Comparison of ENCODE assay signal across 8 cellular contexts in the genomic region with DNA sequence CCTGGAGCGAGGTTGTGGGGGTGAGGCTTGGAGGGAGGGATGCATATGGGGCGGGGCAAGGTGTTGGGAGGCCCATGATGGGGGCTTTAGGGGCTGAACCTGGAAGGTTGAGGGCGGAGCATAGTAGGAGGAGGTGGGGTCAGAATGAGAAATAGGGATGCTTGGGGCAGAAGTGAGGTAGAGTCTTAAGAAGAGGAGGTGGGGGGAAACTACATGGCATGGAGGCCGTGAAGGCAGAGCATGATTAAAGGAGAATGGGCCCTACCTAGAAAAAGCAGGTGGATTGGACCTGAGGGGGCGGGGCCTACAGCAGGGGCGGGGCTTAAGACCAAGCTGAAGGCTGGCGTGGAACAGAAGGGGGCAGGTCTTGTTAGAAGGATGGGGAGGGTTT. TPM values are rescaled to one million over a fixed set of nuclear protein-coding genes. Genes with fewer than 3 reads are reported as not detected.
DNase-seq lines count a peak whose midpoint lies in the region; ATAC-seq, FAIRE-seq and TF ChIP-seq lines count a peak whose summit lies in the region.

No MANE protein-coding gene starts in this region.

- no peaks in the 10 kb centered on the region for H3K27me3 ChIP-seq in SK-N-SH (ENCODE audit: insufficient read depth)

- H3K9ac ChIP-seq in SK-N-SH = no peak overlapping the region

- no peak overlapping the region for H3K27ac ChIP-seq in SK-N-SH (ENCODE audit: low read depth in 2 of 2, low read length in 1 of 2)
- H3K27ac ChIP-seq in mesodermal cell (ENCODE audit: low read depth, low read length, severe bottlenecking) = no peak overlapping the region

- H3K9me2 ChIP-seq in SK-N-SH = no peaks in the 10 kb centered on the region

- peaks cover 6% of the 10 kb centered on the region for H3K79me2 ChIP-seq in SK-N-SH (ENCODE audit: insufficient read depth)

- H3K36me3 ChIP-seq in SK-N-SH (replicated peaks in 1 of 2; ENCODE audit: control insufficient read depth in 1 of 2, insufficient read depth in 2 of 2, low read length in 1 of 2) (peaks cover 17 to 47% of the 10 kb centered on the region in 2 experiments), mesodermal cell (ENCODE audit: control insufficient read depth, insufficient read depth, low read length) (peaks cover 43% of the 10 kb centered on the region)

- H2AFZ ChIP-seq in SK-N-SH (ENCODE audit: low read depth) = no peak overlapping the region

- H3K9me3 ChIP-seq in SK-N-SH (no peaks in the 10 kb centered on the region), mesodermal cell (ENCODE audit: control insufficient read depth, low read length) (no peaks in the 10 kb centered on the region)

- peak overlapping the region; percentile 81 to 96 (median 96) for H3K4me3 Mint-ChIP-seq in brain

- peaks cover 11% of the 10 kb centered on the region for H3K27me3 Mint-ChIP-seq in brain

- ATAC-seq in HG03439 (IDR thresholded peaks at IDR 0.05; ENCODE audit: unreplicated experiment) = no peak

- DNase-seq in AG10803 (ENCODE audit: low read depth) (no peak), HFF-Myc (ENCODE audit: extremely low read depth, low read depth) (no peak), SK-N-SH (peak; percentile 69), urothelium cell line (ENCODE audit: low spot score) (peak; percentile 17), C1 segment of cervical spinal cord (lab: John Stamatoyannopoulos, UW) (no peak)

- peaks cover 20% of the 10 kb centered on the region for H3K36me3 Mint-ChIP-seq in brain

- H3K9me3 Mint-ChIP-seq in brain = no peaks in the 10 kb centered on the region

- peaks cover 17% of the 10 kb centered on the region for H4K20me1 ChIP-seq in SK-N-SH (ENCODE audit: insufficient read depth)

- H3K4me1 ChIP-seq in SK-N-SH (ENCODE audit: control insufficient read depth in 1 of 2, insufficient read depth in 2 of 2, low read depth in 1 of 2, low read length in 1 of 2) (no peaks in the 10 kb centered on the region; a peak in 2 of 4 replicates), mesodermal cell (ENCODE audit: control insufficient read depth, insufficient read depth, low read length, poor library complexity, severe bottlenecking) (no peaks in the 10 kb centered on the region)

- TF ChIP-seq CTCF in AG10803 (conservative IDR thresholded peaks at IDR 0.05; ENCODE audit: low read length) = no peak
- TF ChIP-seq CTCF in HFF-Myc (IDR thresholded peaks at IDR 0.05; ENCODE audit: low read depth, low read length, missing control alignments) = no peak
- TF ChIP-seq CTCF in SK-N-SH (IDR thresholded peaks at IDR 0.05) = no peak
- TF ChIP-seq CTCF in brain (conservative IDR thresholded peaks at IDR 0.05) = no peak

- POLR2A ChIA-PET in SK-N-SH (lab: Yijun Ruan, JAX) = interaction anchor here (1.7 kb wide), 1 partner anchor 36 kb away, joined by 4 read pairs; no protein-coding TSS in a partner anchor

- CTCF ChIA-PET in SK-N-SH (lab: Yijun Ruan, JAX) = interaction anchor here (1.5 kb wide), 1 partner anchor 8 kb away, joined by 5 read pairs; no protein-coding TSS in a partner anchor

- H3K4me2 ChIP-seq in SK-N-SH = 0 out of 2 replicates have a peak overlapping the region, but pooled peaks have one; percentile 19

- TF ChIP-seq EP300 in SK-N-SH (IDR thresholded peaks at IDR 0.05; ENCODE audit: borderline replicate concordance in 1 of 2, low read depth in 1 of 2, low read length in 1 of 2) = no peak

- peak overlapping the region in 3 of 5 experiments; percentile 75 to 99 (median 94) for H3K27ac Mint-ChIP-seq in brain

- no peak for TF ChIP-seq RAD21 in SK-N-SH (IDR thresholded peaks at IDR 0.05; ENCODE audit: low read length)

- FAIRE-seq in urothelium cell line (lab: Jason Lieb, UNC) = no peak

- H3F3A ChIP-seq in SK-N-SH (replicated peaks; ENCODE audit: insufficient read depth) = peaks cover 18% of the 10 kb centered on the region

- peaks cover 19% of the 10 kb centered on the region for H3K4me1 Mint-ChIP-seq in brain

- H3K4me3 ChIP-seq in AG10803 (ENCODE audit: low read length) (peak overlapping the region; percentile 44), HFF-Myc (replicated peaks; ENCODE audit: low read depth, low read length) (peak overlapping the region; percentile 11; the same call in 1 of the 2 replicates), SK-N-SH (ENCODE audit: low read depth in 2 of 2, low read length in 1 of 2) (peak overlapping the region in 1 of 2 experiments; percentile 37; a peak in 2 of 4 replicates), mesodermal cell (ENCODE audit: extremely low read depth, insufficient read depth, low read length, poor library complexity, severe bottlenecking) (peak overlapping the region; percentile 79)

- WGBS in SK-N-SH (ENCODE audit: low lambda C conversion rate) = 48% methylated on average over 7 of the region's 7 CpGs
- WGBS in mesodermal cell (ENCODE audit: insufficient coverage in 2 of 2), 2 experiments = 80% methylated on average over 5 of the region's 7 CpGs

TF ChIP-seq in SK-N-SH, 30 proteins besides CTCF, POLR2A, EP300 and RAD21 (continues in another document):
- no peak for TF ChIP-seq NRF1 (IDR thresholded peaks at IDR 0.05; ENCODE audit: low read depth, low read length)
- TF ChIP-seq, protein P1, sequence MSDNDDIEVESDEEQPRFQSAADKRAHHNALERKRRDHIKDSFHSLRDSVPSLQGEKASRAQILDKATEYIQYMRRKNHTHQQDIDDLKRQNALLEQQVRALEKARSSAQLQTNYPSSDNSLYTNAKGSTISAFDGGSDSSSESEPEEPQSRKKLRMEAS (IDR thresholded peaks at IDR 0.05; ENCODE audit: low read depth) = no peak
- TF ChIP-seq POLR2AphosphoS5 (IDR thresholded peaks at IDR 0.05; ENCODE audit: low read depth, low read length) = no peak
- no peak for TF ChIP-seq CHD2 (IDR thresholded peaks at IDR 0.05; ENCODE audit: low read length, partially characterized antibody)
- TF ChIP-seq MEF2A (IDR thresholded peaks at IDR 0.05; ENCODE audit: borderline replicate concordance, low read depth) = no peak
- TF ChIP-seq GATA2 (CRISPR knock-in tag; IDR thresholded peaks at IDR 0.05) = no peak
- no peak for TF ChIP-seq TAF1 (IDR thresholded peaks at IDR 0.05; ENCODE audit: borderline replicate concordance, low read depth, low read length)
- TF ChIP-seq RXRA (IDR thresholded peaks at IDR 0.05; ENCODE audit: borderline replicate concordance, low read depth) = no peak
- TF ChIP-seq, protein P2, sequence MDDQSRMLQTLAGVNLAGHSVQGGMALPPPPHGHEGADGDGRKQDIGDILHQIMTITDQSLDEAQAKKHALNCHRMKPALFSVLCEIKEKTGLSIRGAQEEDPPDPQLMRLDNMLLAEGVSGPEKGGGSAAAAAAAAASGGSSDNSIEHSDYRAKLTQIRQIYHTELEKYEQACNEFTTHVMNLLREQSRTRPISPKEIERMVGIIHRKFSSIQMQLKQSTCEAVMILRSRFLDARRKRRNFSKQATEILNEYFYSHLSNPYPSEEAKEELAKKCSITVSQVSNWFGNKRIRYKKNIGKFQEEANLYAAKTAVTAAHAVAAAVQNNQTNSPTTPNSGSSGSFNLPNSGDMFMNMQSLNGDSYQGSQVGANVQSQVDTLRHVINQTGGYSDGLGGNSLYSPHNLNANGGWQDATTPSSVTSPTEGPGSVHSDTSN (IDR thresholded peaks at IDR 0.05) = no peak
- no peak for TF ChIP-seq ELF1 (IDR thresholded peaks at IDR 0.05)
- TF ChIP-seq SIN3A (IDR thresholded peaks at IDR 0.05; ENCODE audit: borderline replicate concordance, low read depth, low read length) = no peak
- no peak for TF ChIP-seq GABPA (IDR thresholded peaks at IDR 0.05; ENCODE audit: low read depth)
- TF ChIP-seq TCF12 (IDR thresholded peaks at IDR 0.05) = no peak
- no peak for TF ChIP-seq FOXJ3 (CRISPR knock-in tag; IDR thresholded peaks at IDR 0.05)
- TF ChIP-seq, protein P3, sequence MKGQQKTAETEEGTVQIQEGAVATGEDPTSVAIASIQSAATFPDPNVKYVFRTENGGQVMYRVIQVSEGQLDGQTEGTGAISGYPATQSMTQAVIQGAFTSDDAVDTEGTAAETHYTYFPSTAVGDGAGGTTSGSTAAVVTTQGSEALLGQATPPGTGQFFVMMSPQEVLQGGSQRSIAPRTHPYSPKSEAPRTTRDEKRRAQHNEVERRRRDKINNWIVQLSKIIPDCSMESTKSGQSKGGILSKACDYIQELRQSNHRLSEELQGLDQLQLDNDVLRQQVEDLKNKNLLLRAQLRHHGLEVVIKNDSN (IDR thresholded peaks at IDR 0.05; ENCODE audit: borderline replicate concordance, low read depth) = no peak
- TF ChIP-seq RFX5 (IDR thresholded peaks at IDR 0.05; ENCODE audit: low read length) = no peak
- TF ChIP-seq JUND (IDR thresholded peaks at IDR 0.05) = no peak

RNA-seq across cellular contexts. Expression of a gene that starts 0.8 kb away (rescaled TPM):
- 72.8 and 108 TPM in 2 replicates for polyA plus RNA-seq in SK-N-SH (2012; rRNA removed)
- polyA plus RNA-seq in SK-N-SH (2012; cell fraction: cytosol; rRNA removed) = 66.3 and 75.1 TPM in 2 replicates
- polyA plus RNA-seq in SK-N-SH (2012; cell fraction: nucleus; rRNA removed) = 141 and 150 TPM in 2 replicates
- polyA plus RNA-seq in brain (ENCODE audit: insufficient read depth, low read depth, low replicate concordance) = 79.4 TPM
- 26.9 TPM for polyA plus RNA-seq in mesodermal cell (2013, experiment 1 of 2)
- polyA plus RNA-seq in mesodermal cell (2013, experiment 2 of 2) = 21.0 TPM

RNA-seq across cellular contexts. Expression of a gene that starts 7.1 kb away (rescaled TPM):
- polyA plus RNA-seq in SK-N-SH (2012; rRNA removed) (28.6 and 33.6 TPM in 2 replicates), brain (ENCODE audit: insufficient read depth, low read depth, low replicate concordance) (29.2 TPM)
- 8.1 and 14.9 TPM in 2 replicates for polyA plus RNA-seq in SK-N-SH (2012; cell fraction: cytosol; rRNA removed)
- polyA plus RNA-seq in SK-N-SH (2012; cell fraction: nucleus; rRNA removed) = 109 and 151 TPM in 2 replicates
- 55.9 TPM for polyA plus RNA-seq in mesodermal cell (2013, experiment 1 of 2)
- 43.8 TPM for polyA plus RNA-seq in mesodermal cell (2013, experiment 2 of 2)

RNA-seq across cellular contexts. Expression of a gene that starts 11.6 kb away (rescaled TPM):
- polyA plus RNA-seq in SK-N-SH (2012; rRNA removed) (0.43 and 0.76 TPM in 2 replicates), brain (ENCODE audit: insufficient read depth, low read depth, low replicate concordance) (0.17 TPM)
- 0.05 and 0.20 TPM in 2 replicates for polyA plus RNA-seq in SK-N-SH (2012; cell fraction: cytosol; rRNA removed)
- polyA plus RNA-seq in SK-N-SH (2012; cell fraction: nucleus; rRNA removed) = 3.4 and 4.7 TPM in 2 replicates
- polyA plus RNA-seq in mesodermal cell (2013, experiment 1 of 2) = 0.37 TPM
- 0.46 TPM for polyA plus RNA-seq in mesodermal cell (2013, experiment 2 of 2)

RNA-seq across cellular contexts. Expression of a gene that starts 41.7 kb away (rescaled TPM):
- polyA plus RNA-seq in SK-N-SH (2012; rRNA removed) (not detected in 2 replicates), brain (ENCODE audit: insufficient read depth, low read depth, low replicate concordance) (not detected)
- 0.06 TPM in 1 of 2 replicates, not detected in the other for polyA plus RNA-seq in SK-N-SH (2012; cell fraction: cytosol; rRNA removed)
- polyA plus RNA-seq in SK-N-SH (2012; cell fraction: nucleus; rRNA removed) = not detected in 2 replicates
- not detected for polyA plus RNA-seq in mesodermal cell (2013, experiment 1 of 2)
- 0.15 TPM for polyA plus RNA-seq in mesodermal cell (2013, experiment 2 of 2)

RNA-seq across cellular contexts. Expression of a gene that starts 47.9 kb away (rescaled TPM):
- 0.26 and 0.30 TPM in 2 replicates for polyA plus RNA-seq in SK-N-SH (2012; rRNA removed)
- polyA plus RNA-seq in SK-N-SH (2012; cell fraction: cytosol; rRNA removed) = 0.14 and 0.37 TPM in 2 replicates
- polyA plus RNA-seq in SK-N-SH (2012; cell fraction: nucleus; rRNA removed) = 2.4 and 2.7 TPM in 2 replicates
- polyA plus RNA-seq in brain (ENCODE audit: insufficient read depth, low read depth, low replicate concordance) = 12.3 TPM
- polyA plus RNA-seq in mesodermal cell (2013, experiment 1 of 2) = 4.1 TPM
- 2.7 TPM for polyA plus RNA-seq in mesodermal cell (2013, experiment 2 of 2)

Comparison
In these comparisons a context has a peak if more than half of its experiments do, and no peak if none do; other contexts are left out.
1. DNase-seq: peak in SK-N-SH (single experiment) and urothelium cell line (single experiment); none in AG10803 (single experiment), HFF-Myc (single experiment) and C1 segment of cervical spinal cord (0 of 14).